In the genomic region with DNA sequence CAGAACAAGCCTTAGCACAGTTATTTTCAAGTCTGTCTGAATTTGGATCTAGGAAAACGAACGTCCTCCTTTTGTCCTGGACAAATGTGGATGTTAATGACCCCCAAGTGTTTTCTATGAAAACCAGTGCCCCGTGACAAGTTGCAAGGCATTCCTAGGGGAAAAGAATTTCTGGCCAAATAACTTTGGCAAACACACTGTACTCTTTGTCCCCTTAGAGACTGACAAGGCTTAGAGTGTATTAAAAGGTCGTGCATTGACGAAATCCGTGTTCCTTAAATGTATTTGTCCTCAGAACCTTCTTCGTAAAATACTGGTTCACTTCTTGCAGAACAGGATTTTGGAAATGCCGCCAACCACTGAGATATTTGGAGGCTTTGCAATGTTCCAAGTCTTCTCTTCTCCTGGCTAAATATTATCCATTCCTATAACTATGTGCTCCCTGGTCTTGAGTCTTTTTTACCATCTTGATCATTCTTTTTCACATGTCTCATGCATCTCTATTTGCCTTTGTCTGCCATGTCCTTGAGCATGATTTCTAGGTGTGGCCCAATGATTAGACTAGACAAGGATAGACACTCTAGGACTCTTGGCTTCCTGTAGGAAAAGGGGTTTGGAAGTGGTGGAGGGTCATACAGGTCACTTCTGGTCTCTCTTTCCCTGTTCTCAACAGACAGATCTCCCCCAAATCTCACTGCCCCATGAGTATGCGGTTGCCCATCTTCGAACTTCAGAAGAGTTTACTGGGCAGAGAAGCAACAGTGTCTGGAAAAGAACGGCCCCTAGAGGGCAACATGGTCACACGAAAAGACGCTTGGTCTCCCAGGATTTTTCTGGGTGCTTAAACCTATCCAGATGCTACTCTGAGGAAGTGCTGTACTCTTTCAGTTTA, we compare ENCODE assay signal across 1 cellular context.
TF ChIP-seq lines count a peak whose summit lies in the region.

No MANE protein-coding gene starts in this region.

TF ChIP-seq in WTC11, 78 proteins besides CTCF, POLR2A, EP300 and RAD21 (continued from another document):
- TF ChIP-seq ZNF281 (CRISPR knock-in tag; IDR thresholded peaks at IDR 0.05) (no peak), SMAD4 (CRISPR knock-in tag; IDR thresholded peaks at IDR 0.05) (no peak), NR2C2 (CRISPR knock-in tag; IDR thresholded peaks at IDR 0.05) (no peak), NFATC4 (CRISPR knock-in tag; IDR thresholded peaks at IDR 0.05) (no peak), GTF2I (CRISPR knock-in tag; conservative IDR thresholded peaks at IDR 0.05) (no peak), USF2 (CRISPR knock-in tag; IDR thresholded peaks at IDR 0.05) (no peak), GRHL2 (CRISPR knock-in tag; IDR thresholded peaks at IDR 0.05; ENCODE audit: insufficient replicate concordance, severe bottlenecking) (no peak), ATF3 (CRISPR knock-in tag; conservative IDR thresholded peaks at IDR 0.05) (no peak), ZNF317 (CRISPR knock-in tag; IDR thresholded peaks at IDR 0.05; ENCODE audit: borderline replicate concordance, low read depth) (no peak)
- TF ChIP-seq, protein P1, sequence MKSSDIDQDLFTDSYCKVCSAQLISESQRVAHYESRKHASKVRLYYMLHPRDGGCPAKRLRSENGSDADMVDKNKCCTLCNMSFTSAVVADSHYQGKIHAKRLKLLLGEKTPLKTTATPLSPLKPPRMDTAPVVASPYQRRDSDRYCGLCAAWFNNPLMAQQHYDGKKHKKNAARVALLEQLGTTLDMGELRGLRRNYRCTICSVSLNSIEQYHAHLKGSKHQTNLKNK (CRISPR knock-in tag; IDR thresholded peaks at IDR 0.05) = no peak
- TF ChIP-seq, protein P2, sequence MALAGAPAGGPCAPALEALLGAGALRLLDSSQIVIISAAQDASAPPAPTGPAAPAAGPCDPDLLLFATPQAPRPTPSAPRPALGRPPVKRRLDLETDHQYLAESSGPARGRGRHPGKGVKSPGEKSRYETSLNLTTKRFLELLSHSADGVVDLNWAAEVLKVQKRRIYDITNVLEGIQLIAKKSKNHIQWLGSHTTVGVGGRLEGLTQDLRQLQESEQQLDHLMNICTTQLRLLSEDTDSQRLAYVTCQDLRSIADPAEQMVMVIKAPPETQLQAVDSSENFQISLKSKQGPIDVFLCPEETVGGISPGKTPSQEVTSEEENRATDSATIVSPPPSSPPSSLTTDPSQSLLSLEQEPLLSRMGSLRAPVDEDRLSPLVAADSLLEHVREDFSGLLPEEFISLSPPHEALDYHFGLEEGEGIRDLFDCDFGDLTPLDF (CRISPR knock-in tag; IDR thresholded peaks at IDR 0.05) = no peak
